8 cellular contexts compared by ENCODE assay signal in genomic region chr5:172059661-172060100, GRCh38. TPM values are rescaled to one million over a fixed set of nuclear protein-coding genes. Genes with fewer than 3 reads are reported as not detected.
DNase-seq lines count a peak whose midpoint lies in the region; ATAC-seq, FAIRE-seq and TF ChIP-seq lines count a peak whose summit lies in the region.

No MANE protein-coding gene starts in this region.

- dilution Hi-C loops in mammary epithelial cell (cut with HindIII; ENCODE audit: low sequenced_read_pairs): loop anchor here (25.0 kb wide), 1 partner anchor 622 kb away; no protein-coding TSS in a partner anchor

- H3K27ac ChIP-seq in mammary epithelial cell (ENCODE audit: insufficient read depth, low read depth, low read length): no peak overlapping the region

- H3K36me3 ChIP-seq in mammary epithelial cell (ENCODE audit: insufficient read depth, low read length): peaks cover 24% of the 10 kb centered on the region

- no peaks in the 10 kb centered on the region for H3K27me3 Mint-ChIP-seq in naive thymus-derived CD8-positive, alpha-beta T cell
- H3K27me3 Mint-ChIP-seq in effector memory CD8-positive, alpha-beta T cell: no peaks in the 10 kb centered on the region

- 61% methylated on average over 5 of the region's 5 CpGs for WGBS in mammary epithelial cell (ENCODE audit: low coverage, missing lambda C conversion rate)

- H3K4me1 Mint-ChIP-seq in naive thymus-derived CD8-positive, alpha-beta T cell: peaks cover 40 to 47% (median 44%) of the 10 kb centered on the region in 4 donors
- H3K4me1 Mint-ChIP-seq in effector memory CD8-positive, alpha-beta T cell (ENCODE audit: low read depth in 2 of 2): peaks cover 17 to 29% of the 10 kb centered on the region in 2 donors

- no peak for FAIRE-seq in D721Med (lab: Jason Lieb, UNC)

- H3K27me3 ChIP-seq in mammary epithelial cell (ENCODE audit: insufficient read depth, low read length): no peaks in the 10 kb centered on the region

- H3K9me3 Mint-ChIP-seq in naive thymus-derived CD8-positive, alpha-beta T cell: no peaks in the 10 kb centered on the region
- no peaks in the 10 kb centered on the region for H3K9me3 Mint-ChIP-seq in effector memory CD8-positive, alpha-beta T cell

- no peak overlapping the region for H3K4me2 ChIP-seq in mammary epithelial cell (ENCODE audit: insufficient read depth, low read depth, low read length)

- no peak overlapping the region for H3K9ac ChIP-seq in mammary epithelial cell (ENCODE audit: insufficient read depth, low read length)

- peak overlapping the region in 4 of 10 donors; percentile 33 to 51 (median 36) for H3K4me3 Mint-ChIP-seq in naive thymus-derived CD8-positive, alpha-beta T cell
- no peak overlapping the region for H3K4me3 Mint-ChIP-seq in effector memory CD8-positive, alpha-beta T cell

- no peaks in the 10 kb centered on the region for H3K4me1 ChIP-seq in mammary epithelial cell (ENCODE audit: insufficient read depth, low read length)

- POLR2A ChIA-PET in naive thymus-derived CD8-positive, alpha-beta T cell (lab: Charles Lee): interaction anchor here (0.5 to 2.5 kb wide), 8 partner anchors 11 to 705 kb away, joined by 3 to 11 read pairs (median 4); partner anchors contain the start of genes FBXW11 and STK10

- peaks cover 15 to 97% (median 50%) of the 10 kb centered on the region in 3 donors for H3K36me3 Mint-ChIP-seq in naive thymus-derived CD8-positive, alpha-beta T cell
- peaks cover 100% of the 10 kb centered on the region for H3K36me3 Mint-ChIP-seq in effector memory CD8-positive, alpha-beta T cell (ENCODE audit: insufficient read depth)

- no peaks in the 10 kb centered on the region for H3K79me2 ChIP-seq in mammary epithelial cell (ENCODE audit: insufficient read depth, low read length)

- CTCF ChIA-PET in mammary epithelial cell (lab: Charles Lee; ENCODE audit: low non-redundant PET): interaction anchor here (0.6 to 1.2 kb wide), 4 partner anchors 36 to 148 kb away, joined by 3 to 8 read pairs (median 6); partner anchors contain the start of gene FBXW11

- intact Hi-C loops in mammary epithelial cell (cut with micrococcal nuclease): loop anchor here (5.0 kb wide), 2 partner anchors 128 to 223 kb away; partner anchors contain the start of genes STK10 and UBTD2

- DNase-seq in D721Med (ENCODE audit: insufficient read length, low spot score): no peak
- peak; percentile 32 for DNase-seq in HT1080 (ENCODE audit: low read depth)
- no peak for DNase-seq in mammary epithelial cell
- DNase-seq in naive thymus-derived CD8-positive, alpha-beta T cell: peak in 1 of 10 donors; percentile 34
- DNase-seq in stimulated activated CD8-positive, alpha-beta memory T cell treated with anti-CD3 and anti-CD28 coated beads, Interleukin-4, amount 100 ng/mL, for 48 hours: no peak
- no peak for DNase-seq in NCI-H345 (lab: John Stamatoyannopoulos, UW)
- no peak for DNase-seq in effector memory CD8-positive, alpha-beta T cell
- no peak for DNase-seq in NCI-H1436 treated with DMSO at 0.1 percent for 48 hours (lab: John Stamatoyannopoulos, UW)

- H3K4me3 ChIP-seq in mammary epithelial cell (replicated peaks in 1 of 3; ENCODE audit: insufficient read depth in 1 of 3, low read depth in 2 of 3, low read length in 3 of 3): no peak overlapping the region

- peak; percentile 50 for TF ChIP-seq CTCF in D721Med (IDR thresholded peaks at IDR 0.05; ENCODE audit: insufficient read depth, missing control alignments)
- peak; percentile 42 to 55 for TF ChIP-seq CTCF in mammary epithelial cell (conservative IDR thresholded peaks at IDR 0.05 in 1 of 2, IDR thresholded peaks at IDR 0.05 in 1 of 2; ENCODE audit: extremely low read depth in 1 of 2, insufficient read depth in 1 of 2, low read depth in 1 of 2, low read length in 2 of 2)

- ATAC-seq in naive thymus-derived CD8-positive, alpha-beta T cell: peak in 1 of 2 donors; percentile 39
- no peak for ATAC-seq in effector memory CD8-positive, alpha-beta T cell (replicated peaks)

- no peak overlapping the region for H2AFZ ChIP-seq in mammary epithelial cell (ENCODE audit: low read depth, low read length)

- no peaks in the 10 kb centered on the region for H3K9me3 ChIP-seq in mammary epithelial cell (replicated peaks; ENCODE audit: insufficient read depth, low read length)

- H3K27ac Mint-ChIP-seq in naive thymus-derived CD8-positive, alpha-beta T cell: peak overlapping the region; percentile 45 to 92 (median 86)
- peak overlapping the region in 1 of 2 donors; percentile 66 for H3K27ac Mint-ChIP-seq in effector memory CD8-positive, alpha-beta T cell

- H4K20me1 ChIP-seq in mammary epithelial cell (ENCODE audit: insufficient read depth, low read length): no peaks in the 10 kb centered on the region

- in situ Hi-C loops in mammary epithelial cell (cut with MboI; ENCODE audit: low sequenced_read_pairs in 2 of 2): no loop called here

- no TSS peak for BruUV-seq in mammary epithelial cell (replicated peaks; lab: Mats Ljungman, UMichigan)

RNA-seq across cellular contexts. Expression of gene FBXW11, which starts 53.2 kb away (rescaled TPM):
- total RNA-seq in HT1080 (2014; rRNA removed; shearing (Covaris generic)): 57.9 and 77.2 TPM in 2 replicates
- 65.3 and 76.8 TPM in 2 replicates for polyA plus RNA-seq in HT1080 (2015; cell fraction: cytosol; rRNA removed)
- 45.9 and 49.4 TPM in 2 replicates for polyA plus RNA-seq in HT1080 (2015; cell fraction: nucleus; rRNA removed)
- 10 to 100 TPM; 39.2 to 62.0 TPM for total RNA-seq in mammary epithelial cell
- polyA plus RNA-seq in mammary epithelial cell: 21.2 TPM
- 61.3 TPM for polyA minus RNA-seq in mammary epithelial cell
- total RNA-seq in naive thymus-derived CD8-positive, alpha-beta T cell: 10 to 100 TPM; 36.9 to 39.5 TPM
- 10 to 100 TPM; 13.5 to 18.3 (median 16.2) TPM for polyA plus RNA-seq in naive thymus-derived CD8-positive, alpha-beta T cell
